ENCODE assay signal across 10 cellular contexts in genomic region chr17:44209786-44210341, GRCh38. TPM values are rescaled to one million over a fixed set of nuclear protein-coding genes. Genes with fewer than 3 reads are reported as not detected.
A peak's percentile ranks its signal among the peaks of the same experiment; 100 is the strongest.
DNase-seq lines count a peak whose midpoint lies in the region; ATAC-seq and TF ChIP-seq lines count a peak whose summit lies in the region.
"Had no signal": no experiment of that assay in that cellular context is flagged by ENCODE, and none has a peak within 500 bp of the region (broad histone marks: within the 10 kb centered on the region; RNA-seq: fewer than 3 reads in every experiment).

No MANE protein-coding gene starts in this region.

- H3K27ac Mint-ChIP-seq in CD8-positive, alpha-beta memory T cell, result peak overlapping the region; percentile 57 to 96 (median 80)
- peak overlapping the region; percentile 93 for H3K27ac Mint-ChIP-seq in activated T-helper 17 cell treated with anti-CD3 and anti-CD28 coated beads, Interleukin-2, amount 50 U/mL, for 72 hours
- H3K27ac Mint-ChIP-seq in natural killer cell, result peak overlapping the region; percentile 70 to 85

- H3K9me3 ChIP-seq in CD8-positive, alpha-beta memory T cell (ENCODE audit: low read length), result no peaks in the 10 kb centered on the region
- H3K9me3 ChIP-seq in adrenal gland (replicated peaks in 1 of 3), result no peaks in the 10 kb centered on the region

- DNase-seq in CD8-positive, alpha-beta memory T cell, result no peak
- DNase-seq in natural killer cell (no peak), adrenal gland (no peak), COR-L47 (lab: John Stamatoyannopoulos, UW) (no peak), NCI-H2227 (lab: John Stamatoyannopoulos, UW; ENCODE audit: unreplicated experiment) (no peak)

- CTCF ChIA-PET in CD8-positive, alpha-beta memory T cell (lab: Charles Lee), result interaction anchor here (1.0 to 11.1 kb wide), 42 partner anchors 9 to 213 kb away, joined by 3 to 100 read pairs (median 6); partner anchors contain the start of genes FAM171A2, GRN, HDAC5 and HROB

- intact Hi-C loops in natural killer cell (cut with micrococcal nuclease), result loop anchor here (1.0 to 10.0 kb wide), 3 partner anchors 121 to 295 kb away; partner anchors contain the start of genes GPATCH8 and GRN
- intact Hi-C loops in adrenal gland (cut with DNase I), result loop anchor here (5.0 to 10.0 kb wide), 2 partner anchors 142 to 315 kb away; no protein-coding TSS in a partner anchor

- ATAC-seq in HG03432 (IDR thresholded peaks at IDR 0.05; ENCODE audit: unreplicated experiment) (peak; percentile 14), natural killer cell (peak in 1 of 3 donors; percentile 7), GM18867 (IDR thresholded peaks at IDR 0.05; ENCODE audit: unreplicated experiment) (no peak)
- ATAC-seq in activated T-helper 17 cell treated with anti-CD3 and anti-CD28 coated beads, Interleukin-2, amount 50 U/mL, for 72 hours (replicated peaks), result peak; percentile 88

- peaks cover 52% of the 10 kb centered on the region for H3K36me3 ChIP-seq in CD8-positive, alpha-beta memory T cell (ENCODE audit: insufficient read depth, low read length)
- H3K36me3 ChIP-seq in adrenal gland (replicated peaks in 1 of 2), result peaks cover 0 to 58% of the 10 kb centered on the region in 2 donors

- WGBS in adrenal gland, 4 donors, result 57 to 68% (median 61%) methylated on average over 8 to 11 of the region's 11 CpGs

- H3K4me1 ChIP-seq in CD8-positive, alpha-beta memory T cell (ENCODE audit: insufficient read depth, low read length), result peaks cover 44% of the 10 kb centered on the region
- peaks cover 16 to 32% of the 10 kb centered on the region in 2 donors for H3K4me1 ChIP-seq in adrenal gland (replicated peaks in 1 of 2)

- no peak for TF ChIP-seq POLR2A in adrenal gland (IDR thresholded peaks at IDR 0.05)

- POLR2A ChIA-PET in CD8-positive, alpha-beta memory T cell (lab: Charles Lee), result interaction anchor here (0.6 to 4.0 kb wide), 7 partner anchors 10 to 140 kb away, joined by 3 to 58 read pairs (median 7); partner anchors contain the start of genes ATXN7L3, GRN, SLC25A39 and TMUB2

- H3K4me3 Mint-ChIP-seq in CD8-positive, alpha-beta memory T cell, result peak overlapping the region in 6 of 7 donors; percentile 12 to 57 (median 39)
- peak overlapping the region; percentile 93 for H3K4me3 Mint-ChIP-seq in activated T-helper 17 cell treated with anti-CD3 and anti-CD28 coated beads, Interleukin-2, amount 50 U/mL, for 72 hours
- peak overlapping the region; percentile 40 for H3K4me3 Mint-ChIP-seq in natural killer cell

- H3K27me3 Mint-ChIP-seq in CD8-positive, alpha-beta memory T cell, result peaks cover 0 to 3% of the 10 kb centered on the region in 2 donors
- H3K27me3 Mint-ChIP-seq in activated T-helper 17 cell treated with anti-CD3 and anti-CD28 coated beads, Interleukin-2, amount 50 U/mL, for 72 hours, result no peaks in the 10 kb centered on the region
- H3K27me3 Mint-ChIP-seq in natural killer cell (ENCODE audit: low read depth in 2 of 2), result no peaks in the 10 kb centered on the region

- H3K27ac ChIP-seq in CD8-positive, alpha-beta memory T cell (ENCODE audit: low read depth, low read length), result no peak overlapping the region
- peak overlapping the region in 2 of 5 donors; percentile 36 to 67 for H3K27ac ChIP-seq in adrenal gland

- H3K27me3 ChIP-seq in CD8-positive, alpha-beta memory T cell (ENCODE audit: insufficient read depth, low read length, poor library complexity, severe bottlenecking), result no peaks in the 10 kb centered on the region
- no peaks in the 10 kb centered on the region for H3K27me3 ChIP-seq in adrenal gland

- TF ChIP-seq CTCF in natural killer cell (IDR thresholded peaks at IDR 0.05), result no peak
- TF ChIP-seq CTCF in adrenal gland (IDR thresholded peaks at IDR 0.05), result no peak

- H3K4me3 ChIP-seq in CD8-positive, alpha-beta memory T cell (ENCODE audit: low read length), result peak overlapping the region; percentile 26
- H3K4me3 ChIP-seq in adrenal gland, result no peak overlapping the region

- peaks cover 26 to 51% (median 29%) of the 10 kb centered on the region in 3 donors for H3K4me1 Mint-ChIP-seq in CD8-positive, alpha-beta memory T cell
- peaks cover 34% of the 10 kb centered on the region for H3K4me1 Mint-ChIP-seq in activated T-helper 17 cell treated with anti-CD3 and anti-CD28 coated beads, Interleukin-2, amount 50 U/mL, for 72 hours
- peaks cover 16 to 32% of the 10 kb centered on the region in 2 donors for H3K4me1 Mint-ChIP-seq in natural killer cell

- no peaks in the 10 kb centered on the region for H3K9me3 Mint-ChIP-seq in CD8-positive, alpha-beta memory T cell
- H3K9me3 Mint-ChIP-seq in activated T-helper 17 cell treated with anti-CD3 and anti-CD28 coated beads, Interleukin-2, amount 50 U/mL, for 72 hours, result no peaks in the 10 kb centered on the region
- H3K9me3 Mint-ChIP-seq in natural killer cell, result no peaks in the 10 kb centered on the region

- peaks cover 9 to 77% (median 18%) of the 10 kb centered on the region in 3 donors for H3K36me3 Mint-ChIP-seq in CD8-positive, alpha-beta memory T cell
- H3K36me3 Mint-ChIP-seq in activated T-helper 17 cell treated with anti-CD3 and anti-CD28 coated beads, Interleukin-2, amount 50 U/mL, for 72 hours (ENCODE audit: low read depth), result peaks cover 81% of the 10 kb centered on the region
- H3K36me3 Mint-ChIP-seq in natural killer cell, result no peaks in the 10 kb centered on the region

RNA-seq across cellular contexts. Expression of gene UBTF, which starts 9.6 kb away (rescaled TPM):
- 100 to 1,000 TPM; 186 to 199 TPM for total RNA-seq in CD8-positive, alpha-beta memory T cell
- polyA plus RNA-seq in CD8-positive, alpha-beta memory T cell, result 78.0 TPM
- total RNA-seq in activated T-helper 17 cell treated with anti-CD3 and anti-CD28 coated beads, Interleukin-2, amount 50 U/mL, for 72 hours, result 100 to 1,000 TPM in 1 of 2 donors, 10 to 100 TPM in 1; 94.2 to 135 TPM
- total RNA-seq in natural killer cell (100 to 1,000 TPM; 132 to 169 (median 168) TPM), adrenal gland (10 to 100 TPM; 51.7 to 92.6 (median 66.6) TPM)
- 10 to 100 TPM; 37.1 to 80.6 (median 51.3) TPM for polyA plus RNA-seq in adrenal gland

RNA-seq across cellular contexts. Expression of gene ATXN7L3, which starts 10.2 kb away (rescaled TPM):
- total RNA-seq in CD8-positive, alpha-beta memory T cell, result 100 to 1,000 TPM in 1 of 2 experiments, 10 to 100 TPM in 1; 96.6 to 111 TPM
- polyA plus RNA-seq in CD8-positive, alpha-beta memory T cell, result 15.4 TPM
- 10 to 100 TPM; 65.5 to 89.1 TPM for total RNA-seq in activated T-helper 17 cell treated with anti-CD3 and anti-CD28 coated beads, Interleukin-2, amount 50 U/mL, for 72 hours
- total RNA-seq in natural killer cell, result 100 to 1,000 TPM in 2 of 3 donors, 10 to 100 TPM in 1; 87.6 to 112 (median 109) TPM
- total RNA-seq in adrenal gland, result 10 to 100 TPM; 21.3 to 61.4 (median 49.7) TPM
- polyA plus RNA-seq in adrenal gland, result 10 to 100 TPM; 19.6 to 81.4 (median 47.1) TPM

RNA-seq across cellular contexts. Expression of gene TMUB2, which starts 23.1 kb away (rescaled TPM):
- total RNA-seq in CD8-positive, alpha-beta memory T cell, result 10 to 100 TPM; 20.8 to 22.5 TPM
- 37.5 TPM for polyA plus RNA-seq in CD8-positive, alpha-beta memory T cell
- 10 to 100 TPM; 26.6 to 39.6 TPM for total RNA-seq in activated T-helper 17 cell treated with anti-CD3 and anti-CD28 coated beads, Interleukin-2, amount 50 U/mL, for 72 hours
- 10 to 100 TPM; 40.4 to 48.2 (median 41.0) TPM for total RNA-seq in natural killer cell
- 10 to 100 TPM; 21.8 to 48.6 (median 40.3) TPM for total RNA-seq in adrenal gland
- polyA plus RNA-seq in adrenal gland, result 10 to 100 TPM; 22.8 to 89.3 (median 79.1) TPM

RNA-seq across cellular contexts. Expression of gene ASB16, which starts 39.4 kb away (rescaled TPM):
- total RNA-seq in CD8-positive, alpha-beta memory T cell, result under 1 TPM in 1 of 2 experiments, not detected in 1; 0.11 TPM
- polyA plus RNA-seq in CD8-positive, alpha-beta memory T cell, result 0.10 TPM
- total RNA-seq in activated T-helper 17 cell treated with anti-CD3 and anti-CD28 coated beads, Interleukin-2, amount 50 U/mL, for 72 hours, result under 1 TPM; 0.22 to 0.58 TPM
- total RNA-seq in natural killer cell, result not detected
- total RNA-seq in adrenal gland, result under 1 TPM in 6 of 8 donors, not detected in 2; 0.22 to 0.83 (median 0.45) TPM
- under 1 TPM; 0.13 to 0.48 (median 0.16) TPM for polyA plus RNA-seq in adrenal gland
- total RNA-seq: temporal lobe had no signal

RNA-seq across cellular contexts. Expression of gene SLC4A1, which starts 58.1 kb away (rescaled TPM):
- total RNA-seq in CD8-positive, alpha-beta memory T cell, result not detected
- not detected for polyA plus RNA-seq in CD8-positive, alpha-beta memory T cell
- total RNA-seq in activated T-helper 17 cell treated with anti-CD3 and anti-CD28 coated beads, Interleukin-2, amount 50 U/mL, for 72 hours, result not detected
- not detected for total RNA-seq in natural killer cell
- total RNA-seq in adrenal gland, result 1 to 10 TPM in 1 of 8 donors, under 1 TPM in 2, not detected in 5; 0.15 to 1.2 (median 0.18) TPM
- polyA plus RNA-seq in adrenal gland, result under 1 TPM in 2 of 3 donors, not detected in 1; 0.13 to 0.16 TPM
- total RNA-seq: left ventricle myocardium superior had no signal

Comparison
In these comparisons a context has a peak if more than half of its experiments do, and no peak if none do; other contexts are left out.
1. H3K4me3 Mint-ChIP-seq: peak in every context shown above with its lines; median percentile 93 in activated T-helper 17 cell treated with anti-CD3 and anti-CD28 coated beads, Interleukin-2, amount 50 U/mL, for 72 hours; 40 in natural killer cell; 39 in CD8-positive, alpha-beta memory T cell.